Comparison of ENCODE assay signal across 8 cellular contexts in the genomic region with DNA sequence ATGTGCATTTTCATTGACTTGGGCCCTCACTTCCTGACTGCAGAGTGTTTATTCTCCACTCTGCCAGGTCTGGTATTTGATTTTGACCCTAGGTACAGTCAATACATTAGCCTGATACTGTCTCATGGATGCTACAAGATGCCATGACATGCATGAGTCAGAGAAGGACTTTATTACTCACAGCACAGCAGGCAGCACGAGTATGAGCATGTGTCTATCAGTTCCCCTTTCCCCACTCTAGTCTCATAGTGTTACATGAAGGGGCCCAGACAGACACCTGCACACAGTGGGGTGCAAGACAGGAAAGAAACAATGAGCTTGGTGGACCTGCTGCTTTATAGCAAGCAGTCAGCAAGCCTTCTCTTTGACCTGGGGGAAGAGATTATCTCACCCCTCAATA. TPM values are rescaled to one million over a fixed set of nuclear protein-coding genes. Genes with fewer than 3 reads are reported as not detected.
A peak's percentile ranks its signal among the peaks of the same experiment; 100 is the strongest.
DNase-seq lines count a peak whose midpoint lies in the region; ATAC-seq, FAIRE-seq and TF ChIP-seq lines count a peak whose summit lies in the region.

No MANE protein-coding gene starts in this region.

- TF ChIP-seq CTCF in endothelial cell of umbilical vein (IDR thresholded peaks at IDR 0.05; ENCODE audit: extremely low read depth in 1 of 2, insufficient read depth in 1 of 2, low read depth in 1 of 2, low read length in 2 of 2) (no peak), testis (IDR thresholded peaks at IDR 0.05) (no peak)

- H4K20me1 ChIP-seq in endothelial cell of umbilical vein (replicated peaks; ENCODE audit: control insufficient read depth, extremely low read depth, insufficient read depth, low read length): no peaks in the 10 kb centered on the region

- no peak overlapping the region for H2AFZ ChIP-seq in endothelial cell of umbilical vein (ENCODE audit: low read depth, low read length)

- ATAC-seq in GM18499 (IDR thresholded peaks at IDR 0.05; ENCODE audit: insufficient read depth, unreplicated experiment) (peak; percentile 97), GM21723 (IDR thresholded peaks at IDR 0.05; ENCODE audit: unreplicated experiment) (peak; percentile 96)

- H3K36me3 ChIP-seq in endothelial cell of umbilical vein (ENCODE audit: control insufficient read depth in 2 of 2, extremely low read depth in 1 of 2, insufficient read depth in 2 of 2, low read length in 2 of 2) (no peaks in the 10 kb centered on the region), testis (ENCODE audit: low read depth, missing control alignments) (no peaks in the 10 kb centered on the region)

- no peak overlapping the region for H3K9ac ChIP-seq in endothelial cell of umbilical vein (replicated peaks; ENCODE audit: extremely low read depth, insufficient read depth, low read length)

- CTCF ChIA-PET in endothelial cell of umbilical vein (lab: Charles Lee): interaction anchor here (1.1 kb wide), 1 partner anchor 27 kb away, joined by 5 read pairs; no protein-coding TSS in a partner anchor

- FAIRE-seq in endothelial cell of umbilical vein (lab: Jason Lieb, UNC): peak; percentile 65

- H3K4me1 ChIP-seq in endothelial cell of umbilical vein (ENCODE audit: control insufficient read depth, extremely low read depth, insufficient read depth, low read length) (peaks cover 53% of the 10 kb centered on the region), testis (no peaks in the 10 kb centered on the region)

- H3K4me3 ChIP-seq in endothelial cell of umbilical vein (replicated peaks in 1 of 3; ENCODE audit: insufficient read depth in 1 of 3, low read depth in 1 of 3, low read length in 3 of 3) (no peak overlapping the region), testis (no peak overlapping the region)

- DNase-seq in KBM-7: peak; percentile 49
- peak; percentile 43 for DNase-seq in endothelial cell of umbilical vein (ENCODE audit: low read depth, low spot score)
- no peak for DNase-seq in retina
- no peak for DNase-seq in testis
- no peak for DNase-seq in NCI-H2196 treated with DMSO at 0.1 percent for 48 hours (lab: John Stamatoyannopoulos, UW; ENCODE audit: unreplicated experiment)
- no peak for DNase-seq in NCI-H524 treated with DMSO at 0.1 percent for 48 hours (lab: John Stamatoyannopoulos, UW)

- H3K27ac ChIP-seq in endothelial cell of umbilical vein (ENCODE audit: insufficient read depth, low read depth, low read length): peak overlapping the region; percentile 38
- H3K27ac ChIP-seq in testis: no peak overlapping the region

- no peaks in the 10 kb centered on the region for H3K9me1 ChIP-seq in endothelial cell of umbilical vein (replicated peaks; ENCODE audit: control insufficient read depth, extremely low read depth, insufficient read depth, low read length)

- TF ChIP-seq POLR2A in endothelial cell of umbilical vein (IDR thresholded peaks at IDR 0.05; ENCODE audit: low read depth, low read length) (peak; percentile 13), testis (IDR thresholded peaks at IDR 0.05) (no peak)

- no peaks in the 10 kb centered on the region for H3K9me3 ChIP-seq in endothelial cell of umbilical vein (replicated peaks; ENCODE audit: control insufficient read depth, insufficient read depth, low read length)
- no peaks in the 10 kb centered on the region for H3K9me3 ChIP-seq in testis

- no peak overlapping the region for H3K4me2 ChIP-seq in endothelial cell of umbilical vein (ENCODE audit: insufficient read depth, low read length)

- dilution Hi-C loops in endothelial cell of umbilical vein (cut with MboI; ENCODE audit: extremely low pct_ligation_motif_present, low sequenced_read_pairs): no loop called here

- intact Hi-C loops in endothelial cell of umbilical vein (cut with micrococcal nuclease) (no loop called here), testis (cut with DNase I; ENCODE audit: low total_unique reads) (no loop called here)

- H3K27me3 ChIP-seq in endothelial cell of umbilical vein (ENCODE audit: control insufficient read depth in 2 of 2, insufficient read depth in 2 of 2, low read length in 2 of 2) (no peaks in the 10 kb centered on the region), testis (no peaks in the 10 kb centered on the region)

- peaks cover 74% of the 10 kb centered on the region for H3K79me2 ChIP-seq in endothelial cell of umbilical vein (ENCODE audit: control insufficient read depth, insufficient read depth, low read length)

- WGBS in testis, 2 donors: 77 to 80% methylated on average over 1 of the region's 1 CpG

- POLR2A ChIA-PET in endothelial cell of umbilical vein (lab: Charles Lee): no interaction called here

- in situ Hi-C loops in KBM-7 (cut with MboI; ENCODE audit: low pct_unique_long_range_greater_than_20kb, low sequenced_read_pairs): no loop called here

- BruUV-seq in endothelial cell of umbilical vein (replicated peaks; lab: Mats Ljungman, UMichigan): no TSS peak

TF ChIP-seq in endothelial cell of umbilical vein, 7 proteins besides CTCF, POLR2A, EP300 and RAD21:
- TF ChIP-seq, protein P1, sequence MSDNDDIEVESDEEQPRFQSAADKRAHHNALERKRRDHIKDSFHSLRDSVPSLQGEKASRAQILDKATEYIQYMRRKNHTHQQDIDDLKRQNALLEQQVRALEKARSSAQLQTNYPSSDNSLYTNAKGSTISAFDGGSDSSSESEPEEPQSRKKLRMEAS (IDR thresholded peaks at IDR 0.05; ENCODE audit: insufficient read depth, insufficient read length): no peak
- TF ChIP-seq MYC (IDR thresholded peaks at IDR 0.05; ENCODE audit: low read depth, low read length): no peak
- peak; percentile 30 for TF ChIP-seq GATA2 (IDR thresholded peaks at IDR 0.05; ENCODE audit: insufficient read depth, insufficient read length, low read depth, low read length)
- peak; percentile 2 for TF ChIP-seq JUN (IDR thresholded peaks at IDR 0.05; ENCODE audit: borderline replicate concordance, insufficient read depth, insufficient read length, low read depth)
- TF ChIP-seq EZH2 (IDR thresholded peaks at IDR 0.05; ENCODE audit: borderline replicate concordance, low read depth, low read length, severe bottlenecking): no peak
- TF ChIP-seq FOS (IDR thresholded peaks at IDR 0.05; ENCODE audit: borderline replicate concordance, insufficient read depth, low read length): peak; percentile 83
- TF ChIP-seq POLR2AphosphoS5 (IDR thresholded peaks at IDR 0.05; ENCODE audit: insufficient read depth, low read depth, low read length): peak; percentile 34

RNA-seq across cellular contexts. Expression of a gene that starts 19.6 kb away (rescaled TPM):
- 53.2 and 62.3 TPM in 2 replicates for total RNA-seq in endothelial cell of umbilical vein
- 8.9 and 11.2 TPM in 2 replicates for polyA plus RNA-seq in endothelial cell of umbilical vein
- 12.5 and 13.0 TPM in 2 replicates for polyA plus RNA-seq in endothelial cell of umbilical vein (2011; cell fraction: cytosol; rRNA removed)
- polyA plus RNA-seq in endothelial cell of umbilical vein (2011; cell fraction: nucleus; rRNA removed): 19.5 and 23.9 TPM in 2 replicates
- polyA plus RNA-seq in endothelial cell of umbilical vein (2012): 36.8 and 58.4 TPM in 2 replicates
- 48.2 and 48.9 TPM in 2 replicates for polyA minus RNA-seq in endothelial cell of umbilical vein
- 8.8 TPM for polyA minus RNA-seq in endothelial cell of umbilical vein (2011; cell fraction: cytosol; rRNA and poly(A)+ RNA removed)
- 32.6 and 52.9 TPM in 2 replicates for polyA minus RNA-seq in endothelial cell of umbilical vein (2011; cell fraction: nucleus; rRNA and poly(A)+ RNA removed)
- 1 to 10 TPM; 1.0 to 1.7 TPM for total RNA-seq in testis
- polyA plus RNA-seq in testis (ENCODE audit: insufficient read depth, low read depth, low replicate concordance): 0.90 TPM

Comparison
In these comparisons a context has a peak if more than half of its experiments do, and no peak if none do; other contexts are left out.
1. DNase-seq: peak in KBM-7 (single experiment) and endothelial cell of umbilical vein (single experiment); none in retina (single experiment), testis (single experiment), NCI-H2196 treated with DMSO at 0.1 percent for 48 hours (single experiment) and NCI-H524 treated with DMSO at 0.1 percent for 48 hours (single experiment).
2. RNA of a gene that starts 19.6 kb away (total RNA-seq): 53.2 to 62.3 TPM in endothelial cell of umbilical vein; 1.0 to 1.7 TPM in testis; every median in the first group is over 10 times any median in the second.